ENCODE assay signal across 12 cellular contexts in genomic region chr1:6248798-6249731, GRCh38. TPM values are rescaled to one million over a fixed set of nuclear protein-coding genes. Genes with fewer than 3 reads are reported as not detected.
A peak's percentile ranks its signal among the peaks of the same experiment; 100 is the strongest.
DNase-seq lines count a peak whose midpoint lies in the region; ATAC-seq, FAIRE-seq and TF ChIP-seq lines count a peak whose summit lies in the region.
"Had no signal": no experiment of that assay in that cellular context is flagged by ENCODE, and none has a peak within 500 bp of the region (broad histone marks: within the 10 kb centered on the region; RNA-seq: fewer than 3 reads in every experiment).

No MANE protein-coding gene starts in this region.

- CTCF ChIA-PET in activated CD4-positive, alpha-beta memory T cell treated with anti-CD3 and anti-CD28 coated beads, Interleukin-2, amount 10 ng/mL, durations not matched to agents 7 days and 5 days (lab: Charles Lee): interaction anchor here (0.9 to 4.2 kb wide), 6 partner anchors 97 to 211 kb away, joined by 3 to 61 read pairs (median 6); no protein-coding TSS in a partner anchor

- H3K4me1 ChIP-seq in astrocyte (ENCODE audit: insufficient read depth, low read length): no peaks in the 10 kb centered on the region
- H3K4me1 ChIP-seq in suprapubic skin: peaks cover 38% of the 10 kb centered on the region
- H3K4me1 ChIP-seq: parathyroid adenoma had no signal

- no peak overlapping the region for H3K27ac Mint-ChIP-seq in astrocyte (ENCODE audit: unreplicated experiment)
- H3K27ac Mint-ChIP-seq in activated CD4-positive, alpha-beta memory T cell treated with anti-CD3 and anti-CD28 coated beads, Interleukin-2, amount 10 ng/mL, durations not matched to agents 7 days and 5 days: no peak overlapping the region

- FAIRE-seq in astrocyte (lab: Jason Lieb, UNC): no peak

- H3K36me3 ChIP-seq in astrocyte (ENCODE audit: insufficient read depth, low read length): no peaks in the 10 kb centered on the region
- peaks cover 9% of the 10 kb centered on the region for H3K36me3 ChIP-seq in suprapubic skin

- peak; percentile 36 for DNase-seq in NCI-H146 (lab: John Stamatoyannopoulos, UW)
- DNase-seq in NCI-H146 treated with DMSO at 0.1 percent for 48 hours (lab: John Stamatoyannopoulos, UW; ENCODE audit: unreplicated experiment): no peak
- no peak for DNase-seq in astrocyte (ENCODE audit: low read depth)
- peak; percentile 53 for DNase-seq in iPS-NIHi7 (ENCODE audit: extremely low spot score)
- no peak for DNase-seq in suprapubic skin (ENCODE audit: low spot score in 2 of 2)
- no peak for DNase-seq in activated CD4-positive, alpha-beta memory T cell treated with anti-CD3 and anti-CD28 coated beads, Interleukin-2, amount 10 ng/mL, durations not matched to agents 7 days and 5 days
- no peak for DNase-seq in NCI-H2081 treated with DMSO at 0.1 percent for 48 hours (lab: John Stamatoyannopoulos, UW)
- DNase-seq: MM.1S had no signal

- peak overlapping the region; percentile 55 for H3K4me2 ChIP-seq in astrocyte (ENCODE audit: low read length)

- H3K4me3 Mint-ChIP-seq in astrocyte (ENCODE audit: unreplicated experiment): no peak overlapping the region
- H3K4me3 Mint-ChIP-seq in activated CD4-positive, alpha-beta memory T cell treated with anti-CD3 and anti-CD28 coated beads, Interleukin-2, amount 10 ng/mL, durations not matched to agents 7 days and 5 days: no peak overlapping the region

- POLR2A ChIA-PET in activated CD4-positive, alpha-beta memory T cell treated with anti-CD3 and anti-CD28 coated beads, Interleukin-2, amount 10 ng/mL, durations not matched to agents 7 days and 5 days (lab: Charles Lee): interaction anchor here (1.3 kb wide), 1 partner anchor 145 kb away, joined by 3 read pairs; no protein-coding TSS in a partner anchor

- H3K27me3 ChIP-seq in astrocyte (ENCODE audit: insufficient read depth, low read length) (peaks cover 18% of the 10 kb centered on the region), suprapubic skin (peaks cover 70% of the 10 kb centered on the region)

- no peak for ATAC-seq in GM19351 (IDR thresholded peaks at IDR 0.05; ENCODE audit: unreplicated experiment)

- no peaks in the 10 kb centered on the region for H3K4me1 Mint-ChIP-seq in astrocyte (ENCODE audit: low read depth, unreplicated experiment)
- peaks cover 20% of the 10 kb centered on the region for H3K4me1 Mint-ChIP-seq in activated CD4-positive, alpha-beta memory T cell treated with anti-CD3 and anti-CD28 coated beads, Interleukin-2, amount 10 ng/mL, durations not matched to agents 7 days and 5 days

- no peaks in the 10 kb centered on the region for H3K9me3 ChIP-seq in astrocyte (ENCODE audit: insufficient read depth, low read depth, low read length)
- no peaks in the 10 kb centered on the region for H3K9me3 ChIP-seq in suprapubic skin

- H3K9me3 Mint-ChIP-seq in astrocyte (ENCODE audit: unreplicated experiment): no peaks in the 10 kb centered on the region
- H3K9me3 Mint-ChIP-seq in activated CD4-positive, alpha-beta memory T cell treated with anti-CD3 and anti-CD28 coated beads, Interleukin-2, amount 10 ng/mL, durations not matched to agents 7 days and 5 days: no peaks in the 10 kb centered on the region

- H3K36me3 Mint-ChIP-seq in astrocyte (ENCODE audit: low read depth, unreplicated experiment): no peaks in the 10 kb centered on the region
- no peaks in the 10 kb centered on the region for H3K36me3 Mint-ChIP-seq in activated CD4-positive, alpha-beta memory T cell treated with anti-CD3 and anti-CD28 coated beads, Interleukin-2, amount 10 ng/mL, durations not matched to agents 7 days and 5 days (ENCODE audit: low read depth)

- 15% methylated on average over 21 of the region's 98 CpGs for WGBS in suprapubic skin

- H3K4me3 ChIP-seq in astrocyte (ENCODE audit: insufficient read depth, low read depth, low read length): no peak overlapping the region
- peak overlapping the region; percentile 28 for H3K4me3 ChIP-seq in suprapubic skin

- TF ChIP-seq POLR2A in suprapubic skin (IDR thresholded peaks at IDR 0.05): no peak

- TF ChIP-seq CTCF in astrocyte (IDR thresholded peaks at IDR 0.05; ENCODE audit: insufficient read depth, low read depth, low read length): no peak
- no peak for TF ChIP-seq CTCF in suprapubic skin (IDR thresholded peaks at IDR 0.05)

- peaks cover 18% of the 10 kb centered on the region for H4K20me1 ChIP-seq in astrocyte (ENCODE audit: insufficient read depth, low read length)

- H3K9ac ChIP-seq in astrocyte (ENCODE audit: low read length): no peak overlapping the region
- H3K9ac ChIP-seq: parathyroid adenoma had no signal

- H3K27ac ChIP-seq in astrocyte (ENCODE audit: low read depth, low read length) (no peak overlapping the region), suprapubic skin (no peak overlapping the region)
- H3K27ac ChIP-seq: parathyroid adenoma had no signal

- no peak overlapping the region for H2AFZ ChIP-seq in astrocyte (ENCODE audit: low read depth, low read length)
- H2AFZ ChIP-seq: parathyroid adenoma had no signal

- TF ChIP-seq EP300 in suprapubic skin (IDR thresholded peaks at IDR 0.05): no peak

- H3K79me2 ChIP-seq in astrocyte (ENCODE audit: insufficient read depth, low read length): no peaks in the 10 kb centered on the region
- H3K79me2 ChIP-seq: parathyroid adenoma had no signal

- peaks cover 51% of the 10 kb centered on the region for H3K27me3 Mint-ChIP-seq in astrocyte (ENCODE audit: low read depth, unreplicated experiment)
- peaks cover 52% of the 10 kb centered on the region for H3K27me3 Mint-ChIP-seq in activated CD4-positive, alpha-beta memory T cell treated with anti-CD3 and anti-CD28 coated beads, Interleukin-2, amount 10 ng/mL, durations not matched to agents 7 days and 5 days

RNA-seq across cellular contexts. Expression of gene HES3, which starts 5.1 kb away (rescaled TPM):
- total RNA-seq in astrocyte (not detected in 2 replicates), suprapubic skin (not detected)
- total RNA-seq in activated CD4-positive, alpha-beta memory T cell treated with anti-CD3 and anti-CD28 coated beads, Interleukin-2, amount 10 ng/mL, durations not matched to agents 7 days and 5 days: not detected
- total RNA-seq: A172, glomerular endothelial cell had no signal

RNA-seq across cellular contexts. Expression of gene GPR153, which starts 11.8 kb away (rescaled TPM):
- total RNA-seq in astrocyte (3.0 and 3.7 TPM in 2 replicates), suprapubic skin (10 to 100 TPM in 3 of 4 donors, 1 to 10 TPM in 1; 5.6 to 16.1 (median 14.2) TPM)
- total RNA-seq in activated CD4-positive, alpha-beta memory T cell treated with anti-CD3 and anti-CD28 coated beads, Interleukin-2, amount 10 ng/mL, durations not matched to agents 7 days and 5 days: 1 to 10 TPM; 3.9 to 4.4 TPM

RNA-seq across cellular contexts. Expression of gene ICMT, which starts 13.3 kb away (rescaled TPM):
- 58.1 and 59.5 TPM in 2 replicates for total RNA-seq in astrocyte
- total RNA-seq in suprapubic skin: 10 to 100 TPM; 20.2 to 65.0 (median 58.1) TPM
- total RNA-seq in activated CD4-positive, alpha-beta memory T cell treated with anti-CD3 and anti-CD28 coated beads, Interleukin-2, amount 10 ng/mL, durations not matched to agents 7 days and 5 days: 10 to 100 TPM; 49.8 to 49.9 TPM

RNA-seq across cellular contexts. Expression of gene RNF207, which starts 43.1 kb away (rescaled TPM):
- total RNA-seq in astrocyte (4.7 and 7.4 TPM in 2 replicates), suprapubic skin (1 to 10 TPM; 4.6 to 9.8 (median 9.5) TPM)
- 10 to 100 TPM; 12.4 to 16.4 TPM for total RNA-seq in activated CD4-positive, alpha-beta memory T cell treated with anti-CD3 and anti-CD28 coated beads, Interleukin-2, amount 10 ng/mL, durations not matched to agents 7 days and 5 days

RNA-seq across cellular contexts. Expression of gene RPL22, which starts 49.7 kb away (rescaled TPM):
- total RNA-seq in astrocyte (237 and 283 TPM in 2 replicates), suprapubic skin (100 to 1,000 TPM; 152 to 206 (median 171) TPM)
- total RNA-seq in activated CD4-positive, alpha-beta memory T cell treated with anti-CD3 and anti-CD28 coated beads, Interleukin-2, amount 10 ng/mL, durations not matched to agents 7 days and 5 days: 100 to 1,000 TPM; 258 to 298 TPM

Comparison
In these comparisons a context has a peak if more than half of its experiments do, and no peak if none do; other contexts are left out.
1. DNase-seq: peak in NCI-H146 (single experiment) and iPS-NIHi7 (single experiment); none in NCI-H146 treated with DMSO at 0.1 percent for 48 hours (single experiment), astrocyte (single experiment), suprapubic skin (0 of 2), activated CD4-positive, alpha-beta memory T cell treated with anti-CD3 and anti-CD28 coated beads, Interleukin-2, amount 10 ng/mL, durations not matched to agents 7 days and 5 days (single experiment) and NCI-H2081 treated with DMSO at 0.1 percent for 48 hours (single experiment).